ENCODE assay signal across 8 cellular contexts in the genomic region with DNA sequence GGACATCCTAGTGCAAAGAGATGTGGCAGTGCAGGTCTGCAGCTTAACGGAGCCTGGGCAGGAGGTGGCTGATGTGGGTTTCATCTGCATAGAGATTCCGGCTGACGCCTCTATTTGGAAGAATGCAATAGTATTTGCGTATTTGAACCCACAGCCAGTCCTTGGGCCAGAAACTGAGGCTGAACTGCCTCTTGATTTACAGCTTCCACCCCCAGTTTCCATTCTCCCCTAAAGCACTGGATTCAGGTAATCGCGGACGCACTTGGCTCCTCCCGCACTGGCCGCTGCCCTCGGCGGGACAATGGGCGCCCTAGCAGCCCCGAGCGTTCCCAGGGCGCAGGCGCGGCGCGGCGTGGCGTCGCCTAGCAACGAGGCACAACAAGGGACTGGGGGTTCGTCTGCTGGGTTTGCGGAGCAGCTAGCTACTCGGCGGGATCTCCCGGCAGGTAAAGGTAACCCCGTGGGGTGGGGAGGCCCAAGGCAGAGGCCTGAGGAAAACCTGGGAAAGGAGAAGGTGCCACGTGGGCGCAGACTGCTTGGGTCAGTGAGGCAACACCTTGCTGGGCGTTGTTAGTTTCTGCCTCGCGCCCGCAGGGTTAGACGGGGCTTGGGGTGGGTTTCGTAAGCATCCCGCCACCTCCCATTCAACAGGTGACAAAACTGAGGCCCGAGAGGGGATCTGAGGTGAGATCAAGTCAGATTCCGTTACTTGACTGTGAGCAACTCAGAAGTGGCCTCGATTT. TPM values are rescaled to one million over a fixed set of nuclear protein-coding genes. Genes with fewer than 3 reads are reported as not detected.
DNase-seq lines count a peak whose midpoint lies in the region; ATAC-seq, FAIRE-seq and TF ChIP-seq lines count a peak whose summit lies in the region.

A gene with protein sequence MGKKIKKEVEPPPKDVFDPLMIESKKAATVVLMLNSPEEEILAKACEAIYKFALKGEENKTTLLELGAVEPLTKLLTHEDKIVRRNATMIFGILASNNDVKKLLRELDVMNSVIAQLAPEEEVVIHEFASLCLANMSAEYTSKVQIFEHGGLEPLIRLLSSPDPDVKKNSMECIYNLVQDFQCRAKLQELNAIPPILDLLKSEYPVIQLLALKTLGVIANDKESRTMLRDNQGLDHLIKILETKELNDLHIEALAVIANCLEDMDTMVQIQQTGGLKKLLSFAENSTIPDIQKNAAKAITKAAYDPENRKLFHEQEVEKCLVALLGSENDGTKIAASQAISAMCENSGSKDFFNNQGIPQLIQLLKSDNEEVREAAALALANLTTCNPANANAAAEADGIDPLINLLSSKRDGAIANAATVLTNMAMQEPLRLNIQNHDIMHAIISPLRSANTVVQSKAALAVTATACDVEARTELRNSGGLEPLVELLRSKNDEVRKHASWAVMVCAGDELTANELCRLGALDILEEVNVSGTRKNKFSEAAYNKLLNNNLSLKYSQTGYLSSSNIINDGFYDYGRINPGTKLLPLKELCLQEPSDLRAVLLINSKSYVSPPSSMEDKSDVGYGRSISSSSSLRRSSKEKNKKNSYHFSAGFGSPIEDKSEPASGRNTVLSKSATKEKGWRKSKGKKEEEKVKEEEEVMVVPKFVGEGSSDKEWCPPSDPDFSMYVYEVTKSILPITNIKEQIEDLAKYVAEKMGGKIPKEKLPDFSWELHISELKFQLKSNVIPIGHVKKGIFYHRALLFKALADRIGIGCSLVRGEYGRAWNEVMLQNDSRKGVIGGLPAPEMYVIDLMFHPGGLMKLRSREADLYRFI (plus strand): TSS at position 393 of the 743 bp plus-strand sequence. CDS start 3,944 bp downstream, outside the sequence.

- DNase-seq in AG04449 (ENCODE audit: low read depth, low spot score) (no peak), GM19240 (ENCODE audit: insufficient read length, low spot score) (peak; percentile 11), bronchial epithelial cell (ENCODE audit: low read depth) (peak; percentile 31), islet precursor cell (peak; percentile 87), DMS153 treated with DMSO at 0.1 percent for 48 hours (lab: John Stamatoyannopoulos, UW; ENCODE audit: unreplicated experiment) (no peak)
- DNase-seq in stimulated activated CD4-positive, alpha-beta T cell treated with anti-CD3 and anti-CD28 coated beads, Interleukin-12 subunit alpha, Interleukin-12 subunit beta, amount 100 ng/mL, for 4 hours, result peak; percentile 57

- peak; percentile 74 for ATAC-seq in HG03565 (IDR thresholded peaks at IDR 0.05; ENCODE audit: unreplicated experiment)

- H3K36me3 ChIP-seq in bronchial epithelial cell (ENCODE audit: control insufficient read depth, insufficient read depth, low read length), result no peaks in the 10 kb centered on the region

- POLR2A ChIA-PET in AG04449 (lab: Yijun Ruan, JAX), result no interaction called here

- peak within 1 kb of the TSS; percentile 21; the same call in 1 of the 2 replicates for H3K27ac ChIP-seq in VCaP

- H3K27me3 ChIP-seq in bronchial epithelial cell (ENCODE audit: control insufficient read depth, insufficient read depth, low read length), result no peaks in the 10 kb centered on the region

- no peak for FAIRE-seq in bronchial epithelial cell (lab: Jason Lieb, UNC)

- TF ChIP-seq CTCF in AG04449 (IDR thresholded peaks at IDR 0.05; ENCODE audit: insufficient read depth, low read length, missing control alignments), result no peak
- no peak for TF ChIP-seq CTCF in VCaP (conservative IDR thresholded peaks at IDR 0.05)
- TF ChIP-seq CTCF in bronchial epithelial cell (IDR thresholded peaks at IDR 0.05; ENCODE audit: insufficient read depth, low read length, severe bottlenecking), result no peak

- CTCF ChIA-PET in AG04449 (lab: Yijun Ruan, JAX), result no interaction called here

- H3K4me3 ChIP-seq in AG04449 (ENCODE audit: low read depth, low read length) (peak within 1 kb of the TSS; percentile 46), bronchial epithelial cell (ENCODE audit: low read depth, low read length) (peak within 1 kb of the TSS; percentile 36)

RNA-seq across cellular contexts. Expression of the gene that starts here (rescaled TPM):
- under 0.01 TPM in 1 of 2 replicates, not detected in the other for total RNA-seq in bronchial epithelial cell

Comparison
In these comparisons a context has a peak if more than half of its experiments do, and no peak if none do; other contexts are left out.
1. Peak in DNase-seq and H3K4me3 ChIP-seq in bronchial epithelial cell; RNA of the gene not detected or under 1 TPM.
2. DNase-seq: peak in GM19240 (single experiment), islet precursor cell (single experiment) and stimulated activated CD4-positive, alpha-beta T cell treated with anti-CD3 and anti-CD28 coated beads, Interleukin-12 subunit alpha, Interleukin-12 subunit beta, amount 100 ng/mL, for 4 hours (single experiment); none in AG04449 (single experiment) and DMS153 treated with DMSO at 0.1 percent for 48 hours (single experiment).